Comparison of ENCODE assay signal across 8 cellular contexts in the genomic region with DNA sequence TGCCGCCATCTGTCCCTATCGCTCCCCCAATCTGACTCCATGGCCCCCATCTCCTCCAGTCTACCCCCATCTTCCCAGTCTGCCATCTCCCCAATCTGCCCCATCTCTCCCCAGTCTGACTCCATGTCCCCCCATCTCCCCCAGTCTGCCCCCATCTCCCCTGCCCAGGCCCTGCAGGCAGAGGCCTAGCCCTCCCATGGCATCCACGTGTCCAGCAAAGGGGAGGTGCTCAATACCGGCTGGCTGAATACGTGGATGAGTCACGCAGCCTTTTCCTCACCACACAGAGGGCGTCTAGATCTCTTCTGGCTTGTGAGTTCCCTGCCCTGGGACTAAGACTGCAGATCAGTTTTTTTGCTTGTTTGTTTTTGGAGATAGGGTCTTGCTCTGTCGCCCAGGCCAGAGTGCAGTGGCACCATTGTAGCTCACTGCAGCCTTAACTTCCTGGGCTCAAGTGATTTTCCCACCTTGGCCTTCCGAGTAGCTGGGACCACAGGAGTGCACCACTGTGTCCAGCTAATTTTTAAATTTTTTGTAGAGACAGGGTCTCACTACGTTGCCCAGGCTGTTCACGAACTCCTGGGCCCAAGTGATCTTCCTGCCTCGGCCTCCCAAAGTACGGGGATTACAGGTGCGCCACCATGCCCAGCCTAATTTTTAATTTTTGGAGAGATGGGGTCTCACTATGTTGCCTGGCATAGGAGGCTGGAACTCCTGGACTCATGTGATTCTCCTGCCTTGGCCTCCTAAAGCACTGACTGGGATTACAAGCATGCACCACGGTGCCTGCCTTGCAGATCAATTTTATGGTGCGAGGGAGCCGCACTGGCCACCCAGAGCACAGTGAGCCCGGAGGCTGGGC. TPM values are rescaled to one million over a fixed set of nuclear protein-coding genes. Genes with fewer than 3 reads are reported as not detected.
A peak's percentile ranks its signal among the peaks of the same experiment; 100 is the strongest.
DNase-seq lines count a peak whose midpoint lies in the region; ATAC-seq, FAIRE-seq and TF ChIP-seq lines count a peak whose summit lies in the region.

No MANE protein-coding gene starts in this region.

- TF ChIP-seq POLR2A in GM12878 (IDR thresholded peaks at IDR 0.05; ENCODE audit: low read depth, low read length): 0 out of 2 replicates have a peak, but pooled peaks have one; percentile 8

- ATAC-seq in GM12878 (peak; percentile 47), HG03442 (IDR thresholded peaks at IDR 0.05; ENCODE audit: unreplicated experiment) (no peak), HG02970 (IDR thresholded peaks at IDR 0.05; ENCODE audit: low FRiP score, unreplicated experiment) (no peak)

- POLR2A ChIA-PET in GM12878 (lab: Charles Lee): no interaction called here

- no TSS peak for BruUV-seq in GM12878 (replicated peaks; lab: Mats Ljungman, UMichigan)

- no peak for TF ChIP-seq CTCF in GM12878 (IDR thresholded peaks at IDR 0.05 in 2 of 3, conservative IDR thresholded peaks at IDR 0.05 in 1 of 3; ENCODE audit: control insufficient read depth in 2 of 3, extremely low read depth in 1 of 3, insufficient read depth in 1 of 3, low read depth in 3 of 3, low read length in 3 of 3)

- CTCF ChIA-PET in GM12878 (lab: Yijun Ruan, JAX): interaction anchor here (1.1 kb wide), 1 partner anchor 37 kb away, joined by 6 read pairs; no protein-coding TSS in a partner anchor

- H3K4me3 ChIP-seq in GM08714 (ENCODE audit: low read length) (peak overlapping the region; percentile 42; the same call in 1 of the 2 replicates), MG63 (peak overlapping the region; percentile 43; the same call in 1 of the 2 replicates), GM12878 (peak overlapping the region; percentile 99)

- H3K36me3 ChIP-seq in MG63: peaks cover 5% of the 10 kb centered on the region
- H3K36me3 ChIP-seq in GM12878 (ENCODE audit: control insufficient read depth in 2 of 2, insufficient read depth in 2 of 2, low read length in 1 of 2): peaks cover 0 to 2% of the 10 kb centered on the region in 2 experiments; a peak in 2 of 4 replicates

- H3K4me1 ChIP-seq in GM12878 (ENCODE audit: control insufficient read depth, insufficient read depth, low read length): peaks cover 28% of the 10 kb centered on the region

- H3K9ac ChIP-seq in GM12878 (ENCODE audit: control insufficient read depth, insufficient read depth, low read length): peak overlapping the region; percentile 83

- no peaks in the 10 kb centered on the region for H4K20me1 ChIP-seq in GM12878 (ENCODE audit: control insufficient read depth, insufficient read depth)

- peak overlapping the region; percentile 95 for H3K27ac ChIP-seq in GM12878 (ENCODE audit: control insufficient read depth, insufficient read depth)

- peaks cover 53% of the 10 kb centered on the region for H3K79me2 ChIP-seq in GM12878 (ENCODE audit: control insufficient read depth, insufficient read depth, low read length)

- H2AFZ ChIP-seq in GM12878 (ENCODE audit: control insufficient read depth, low read depth, low read length): no peak overlapping the region

- in situ Hi-C loops in GM12878 (cut with MboI): loop anchor here (5.0 kb wide), 1 partner anchor 33 kb away; no protein-coding TSS in a partner anchor

- intact Hi-C loops in GM12878 (cut with micrococcal nuclease; ENCODE audit: unreplicated experiment): loop anchor here (1.0 kb wide), 1 partner anchor 15 kb away; the partner anchor contains the start of gene GPR146

- TF ChIP-seq EP300 in GM12878 (IDR thresholded peaks at IDR 0.05; ENCODE audit: borderline replicate concordance in 1 of 2, control insufficient read depth in 1 of 2, low read depth in 2 of 2, low read length in 2 of 2): no peak

- RAD21 ChIA-PET in GM12878 (lab: Charles Lee; ENCODE audit: unreplicated experiment): no interaction called here

- TF ChIP-seq RAD21 in GM12878 (IDR thresholded peaks at IDR 0.05; ENCODE audit: insufficient read depth, low read depth, low read length): no peak

- SMC1A ChIA-PET in GM12878 (lab: Charles Lee; ENCODE audit: uncharacterized antibody, unreplicated experiment): interaction anchor here (0.7 to 1.2 kb wide), 3 partner anchors 15 to 37 kb away, joined by 3 to 4 read pairs (median 4); no protein-coding TSS in a partner anchor

- DNase-seq in MG63: peak; percentile 92
- peak; percentile 59 for DNase-seq in T-helper 22 cell (ENCODE audit: low read depth)
- DNase-seq in GM12878 (ENCODE audit: low read depth, low spot score): no peak
- peak; percentile 99 for DNase-seq in hepatic stellate cell (ENCODE audit: low spot score)
- peak; percentile 82 for DNase-seq in putamen (ENCODE audit: low spot score)

- peak overlapping the region; percentile 52 for H3K4me2 ChIP-seq in GM12878 (ENCODE audit: control insufficient read depth, insufficient read depth)

- H3K27me3 ChIP-seq in MG63 (no peaks in the 10 kb centered on the region), GM12878 (replicated peaks in 1 of 2; ENCODE audit: control insufficient read depth in 2 of 2, insufficient read depth in 2 of 2, low read length in 1 of 2) (no peaks in the 10 kb centered on the region)

- WGBS in GM12878 (ENCODE audit: insufficient coverage, insufficient replicate concordance, low lambda C conversion rate, missing lambda C conversion rate): 80% methylated on average over 17 of the region's 18 CpGs

- H3K9me3 ChIP-seq in MG63 (no peaks in the 10 kb centered on the region), GM12878 (replicated peaks; ENCODE audit: control insufficient read depth, insufficient read depth, low read length) (no peaks in the 10 kb centered on the region)

- peak; percentile 84 for FAIRE-seq in GM12878 (lab: Jason Lieb, UNC)

RNA-seq across cellular contexts. Expression of gene GPR146, which starts 15.3 kb away (rescaled TPM):
- total RNA-seq in MG63 (2014; rRNA removed; shearing (Covaris generic); ENCODE audit: low replicate concordance): 1.5 TPM in 1 of 2 replicates, not detected in the other
- total RNA-seq in GM12878 (2013; cell fraction: nucleolus; rRNA removed): 30.0 and 31.5 TPM in 2 replicates
- total RNA-seq in GM12878 (2014; rRNA removed) (0.65 and 0.68 TPM in 2 replicates), GM12878 (2014; rRNA removed; fragmentation: Illumina TruSeq; extraction: Trizol) (0.36 and 0.92 TPM in 2 replicates), GM12878 (2021) (0.51 and 1.1 TPM in 2 replicates)
- polyA plus RNA-seq in GM12878 (2011; ENCODE audit: low read depth): 3.5 TPM
- polyA plus RNA-seq in GM12878 (2011; rRNA removed) (9.0 and 12.0 TPM in 2 replicates), GM12878 (2014; fragmentation: Illumina TruSeq; extraction: Trizol) (0.19 TPM in 1 of 2 replicates, not detected in the other), GM12878 (2014; fragmentation: Nextera tagmentation; extraction: Ambion mirVana) (not detected), GM12878 (2014; rRNA removed) (0.50 and 0.80 TPM in 2 replicates), GM12878 (2016; fragmentation: Nextera tagmentation; extraction: Ambion mirVana) (1 to 10 TPM in 1 of 2 experiments, under 1 TPM in 1; 0.56 to 1.0 TPM)
- 12.9 and 14.2 TPM in 2 replicates for polyA plus RNA-seq in GM12878 (2011; cell fraction: cytosol; rRNA removed)
- polyA plus RNA-seq in GM12878 (2011; cell fraction: nucleus; rRNA removed): 18.1 and 26.9 TPM in 2 replicates
- polyA plus RNA-seq in GM12878 (2012): 5.0 and 11.4 TPM in 2 replicates
- 11.6 and 21.0 TPM in 2 replicates for polyA minus RNA-seq in GM12878 (2011; rRNA and poly(A)+ RNA removed)
- polyA minus RNA-seq in GM12878 (2011; cell fraction: cytosol; rRNA and poly(A)+ RNA removed): 2.2 and 3.7 TPM in 2 replicates
- 6.0 and 13.7 TPM in 2 replicates for polyA minus RNA-seq in GM12878 (2011; cell fraction: nucleus; rRNA and poly(A)+ RNA removed)

RNA-seq across cellular contexts. Expression of gene CYP2W1, which starts 46.0 kb away (rescaled TPM):
- not detected in 2 replicates for total RNA-seq in MG63 (2014; rRNA removed; shearing (Covaris generic); ENCODE audit: low replicate concordance)
- not detected in 2 replicates for total RNA-seq in GM12878 (2013; cell fraction: nucleolus; rRNA removed)
- not detected in 2 replicates for total RNA-seq in GM12878 (2014; rRNA removed)
- not detected in 2 replicates for total RNA-seq in GM12878 (2014; rRNA removed; fragmentation: Illumina TruSeq; extraction: Trizol)
- not detected in 2 replicates for total RNA-seq in GM12878 (2021)
- polyA plus RNA-seq in GM12878 (2011; ENCODE audit: low read depth): not detected
- not detected in 2 replicates for polyA plus RNA-seq in GM12878 (2011; rRNA removed)
- not detected in 2 replicates for polyA plus RNA-seq in GM12878 (2011; cell fraction: cytosol; rRNA removed)
- 0.04 and 0.07 TPM in 2 replicates for polyA plus RNA-seq in GM12878 (2011; cell fraction: nucleus; rRNA removed)
- polyA plus RNA-seq in GM12878 (2012): not detected in 2 replicates
- polyA plus RNA-seq in GM12878 (2014; fragmentation: Illumina TruSeq; extraction: Trizol): not detected in 2 replicates
- polyA plus RNA-seq in GM12878 (2014; fragmentation: Nextera tagmentation; extraction: Ambion mirVana): not detected
- not detected in 2 replicates for polyA plus RNA-seq in GM12878 (2014; rRNA removed)
- not detected for polyA plus RNA-seq in GM12878 (2016; fragmentation: Nextera tagmentation; extraction: Ambion mirVana)
- polyA minus RNA-seq in GM12878 (2011; rRNA and poly(A)+ RNA removed): not detected in 2 replicates
- polyA minus RNA-seq in GM12878 (2011; cell fraction: cytosol; rRNA and poly(A)+ RNA removed): not detected in 2 replicates
- polyA minus RNA-seq in GM12878 (2011; cell fraction: nucleus; rRNA and poly(A)+ RNA removed): not detected in 2 replicates

RNA-seq across cellular contexts. Expression of gene COX19, which starts 53.7 kb away (rescaled TPM):
- 4.4 and 10.1 TPM in 2 replicates for total RNA-seq in MG63 (2014; rRNA removed; shearing (Covaris generic); ENCODE audit: low replicate concordance)
- 117 and 121 TPM in 2 replicates for total RNA-seq in GM12878 (2013; cell fraction: nucleolus; rRNA removed)
- 10.2 and 12.5 TPM in 2 replicates for total RNA-seq in GM12878 (2014; rRNA removed)
- 9.5 and 11.4 TPM in 2 replicates for total RNA-seq in GM12878 (2014; rRNA removed; fragmentation: Illumina TruSeq; extraction: Trizol)
- total RNA-seq in GM12878 (2021): 8.6 and 9.0 TPM in 2 replicates
- 4.5 TPM for polyA plus RNA-seq in GM12878 (2011; ENCODE audit: low read depth)
- 15.9 and 17.0 TPM in 2 replicates for polyA plus RNA-seq in GM12878 (2011; rRNA removed)
- 10.8 and 11.2 TPM in 2 replicates for polyA plus RNA-seq in GM12878 (2011; cell fraction: cytosol; rRNA removed)
- 22.4 and 24.8 TPM in 2 replicates for polyA plus RNA-seq in GM12878 (2011; cell fraction: nucleus; rRNA removed)
- polyA plus RNA-seq in GM12878 (2012): 6.9 and 7.6 TPM in 2 replicates
- polyA plus RNA-seq in GM12878 (2014; fragmentation: Illumina TruSeq; extraction: Trizol): 7.0 and 12.4 TPM in 2 replicates
- polyA plus RNA-seq in GM12878 (2014; fragmentation: Nextera tagmentation; extraction: Ambion mirVana): 1 to 10 TPM; 3.7 to 6.6 TPM
- 8.9 and 10.2 TPM in 2 replicates for polyA plus RNA-seq in GM12878 (2014; rRNA removed)
- polyA plus RNA-seq in GM12878 (2016; fragmentation: Nextera tagmentation; extraction: Ambion mirVana): 10 to 100 TPM; 15.0 to 17.9 TPM
- 11.1 and 20.0 TPM in 2 replicates for polyA minus RNA-seq in GM12878 (2011; rRNA and poly(A)+ RNA removed)
- 2.1 and 2.7 TPM in 2 replicates for polyA minus RNA-seq in GM12878 (2011; cell fraction: cytosol; rRNA and poly(A)+ RNA removed)
- 11.1 and 16.1 TPM in 2 replicates for polyA minus RNA-seq in GM12878 (2011; cell fraction: nucleus; rRNA and poly(A)+ RNA removed)

RNA-seq across cellular contexts. Expression of gene GPER1, which starts 58.9 kb away (rescaled TPM):
- total RNA-seq in MG63 (2014; rRNA removed; shearing (Covaris generic); ENCODE audit: low replicate concordance): 2.2 and 2.8 TPM in 2 replicates
- total RNA-seq in GM12878 (2013; cell fraction: nucleolus; rRNA removed): 22.4 and 23.1 TPM in 2 replicates
- total RNA-seq in GM12878 (2014; rRNA removed): 5.3 and 5.5 TPM in 2 replicates
- total RNA-seq in GM12878 (2014; rRNA removed; fragmentation: Illumina TruSeq; extraction: Trizol): 1.8 and 2.2 TPM in 2 replicates
- 6.3 and 7.7 TPM in 2 replicates for total RNA-seq in GM12878 (2021)
- 3.5 TPM for polyA plus RNA-seq in GM12878 (2011; ENCODE audit: low read depth)
- 1.3 and 1.9 TPM in 2 replicates for polyA plus RNA-seq in GM12878 (2011; rRNA removed)
- polyA plus RNA-seq in GM12878 (2011; cell fraction: cytosol; rRNA removed): 3.7 and 5.1 TPM in 2 replicates
- polyA plus RNA-seq in GM12878 (2011; cell fraction: nucleus; rRNA removed): 7.0 and 10.0 TPM in 2 replicates
- 8.0 and 8.4 TPM in 2 replicates for polyA plus RNA-seq in GM12878 (2012)
- 0.73 and 1.4 TPM in 2 replicates for polyA plus RNA-seq in GM12878 (2014; fragmentation: Illumina TruSeq; extraction: Trizol)
- polyA plus RNA-seq in GM12878 (2014; fragmentation: Nextera tagmentation; extraction: Ambion mirVana): under 1 TPM; 0.03 to 0.73 TPM
- 6.5 TPM in 2 replicates for polyA plus RNA-seq in GM12878 (2014; rRNA removed)
- polyA plus RNA-seq in GM12878 (2016; fragmentation: Nextera tagmentation; extraction: Ambion mirVana): 1 to 10 TPM; 3.0 to 5.2 TPM
- polyA minus RNA-seq in GM12878 (2011; rRNA and poly(A)+ RNA removed): 3.1 and 5.3 TPM in 2 replicates
- polyA minus RNA-seq in GM12878 (2011; cell fraction: cytosol; rRNA and poly(A)+ RNA removed): 2.1 and 2.3 TPM in 2 replicates
- polyA minus RNA-seq in GM12878 (2011; cell fraction: nucleus; rRNA and poly(A)+ RNA removed): 0.96 and 1.5 TPM in 2 replicates

Comparison
In these comparisons a context has a peak if more than half of its experiments do, and no peak if none do; other contexts are left out.
1. H3K4me3 ChIP-seq: peak in every context shown above with its lines; median percentile 99 in GM12878; 43 in MG63; 42 in GM08714.